In genomic region chr10:120011359-120012132, GRCh38 we compare ENCODE assay signal across 19 cellular contexts.
DNase-seq lines count a peak whose midpoint lies in the region; ATAC-seq, FAIRE-seq and TF ChIP-seq lines count a peak whose summit lies in the region.
"Had no signal": no experiment of that assay in that cellular context is flagged by ENCODE, and none has a peak within 500 bp of the region (broad histone marks: within the 10 kb centered on the region; RNA-seq: fewer than 3 reads in every experiment).

No MANE protein-coding gene starts in this region.

- H3K27ac Mint-ChIP-seq in activated CD4-positive, alpha-beta memory T cell treated with anti-CD3 and anti-CD28 coated beads for 36 hours = no peak overlapping the region
- H3K27ac Mint-ChIP-seq: activated T-helper 2 cell treated with anti-CD3 and anti-CD28 coated beads, Interferon-gamma antibody, Interleukin-2, Interleukin-4, amounts not matched to agents 10 μg/mL and 5 μg/mL and 100 μg/mL, durations not matched to agents 14 hours and 24 hours and 36 hours had no signal

- H3K23ac ChIP-seq in IMR-90 (ENCODE audit: low read depth, low read length) = no peak overlapping the region

- no peak overlapping the region for H4K5ac ChIP-seq in IMR-90 (ENCODE audit: low read depth, low read length)

- no peaks in the 10 kb centered on the region for H3K4me1 Mint-ChIP-seq in activated CD4-positive, alpha-beta memory T cell treated with anti-CD3 and anti-CD28 coated beads for 36 hours (ENCODE audit: low read depth)

- TF ChIP-seq CTCF in IMR-90 (conservative IDR thresholded peaks at IDR 0.05; ENCODE audit: low read depth, low read length) = no peak
- TF ChIP-seq CTCF in adrenal gland (IDR thresholded peaks at IDR 0.05) = no peak
- TF ChIP-seq CTCF in kidney (IDR thresholded peaks at IDR 0.05; ENCODE audit: borderline replicate concordance, extremely low read depth, insufficient read depth) = no peak

- ATAC-seq in IMR-90 (ENCODE audit: low read depth) = no peak
- ATAC-seq: gastrocnemius medialis had no signal

- no peaks in the 10 kb centered on the region for H3K36me3 Mint-ChIP-seq in activated CD4-positive, alpha-beta memory T cell treated with anti-CD3 and anti-CD28 coated beads for 36 hours

- H3K4me2 ChIP-seq in IMR-90 (ENCODE audit: low read depth, low read length) = no peak overlapping the region

- no peak overlapping the region for H3K4ac ChIP-seq in IMR-90 (ENCODE audit: low read depth, low read length)

- CTCF ChIA-PET in IMR-90 (lab: Yijun Ruan, JAX) = no interaction called here
- CTCF ChIA-PET in activated CD4-positive, alpha-beta memory T cell treated with anti-CD3 and anti-CD28 coated beads for 36 hours (lab: Charles Lee) = no interaction called here

- no peak overlapping the region for H2BK5ac ChIP-seq in IMR-90 (ENCODE audit: low read depth, low read length, poor library complexity, severe bottlenecking)

- no peaks in the 10 kb centered on the region for H3K79me1 ChIP-seq in IMR-90 (ENCODE audit: low read depth in 1 of 2, low read length in 2 of 2)

- FAIRE-seq in kidney (lab: Jason Lieb, UNC) = no peak
- FAIRE-seq: islet of Langerhans had no signal

- H4K8ac ChIP-seq in IMR-90 (ENCODE audit: low read depth in 2 of 2, low read length in 2 of 2) = no peak overlapping the region

- H3K9me3 ChIP-seq in IMR-90 (ENCODE audit: control insufficient read depth, insufficient read depth, low read length) (no peaks in the 10 kb centered on the region), adrenal gland (replicated peaks in 1 of 3) (no peaks in the 10 kb centered on the region), kidney (ENCODE audit: control insufficient read depth in 1 of 2, low read length in 2 of 2) (no peaks in the 10 kb centered on the region)
- H3K9me3 ChIP-seq: gastrocnemius medialis, ovary, tibial artery had no signal

- H2AK5ac ChIP-seq in IMR-90 (ENCODE audit: low read depth, low read length) = no peak overlapping the region

- in situ Hi-C loops in IMR-90 (cut with MboI; ENCODE audit: low sequenced_read_pairs) = no loop called here

- no peak overlapping the region for H3K14ac ChIP-seq in IMR-90 (replicated peaks; ENCODE audit: low read depth, low read length)

- no peaks in the 10 kb centered on the region for H3K9me3 Mint-ChIP-seq in activated CD4-positive, alpha-beta memory T cell treated with anti-CD3 and anti-CD28 coated beads for 36 hours
- H3K9me3 Mint-ChIP-seq: activated T-helper 2 cell treated with anti-CD3 and anti-CD28 coated beads, Interferon-gamma antibody, Interleukin-2, Interleukin-4, amounts not matched to agents 10 μg/mL and 5 μg/mL and 100 μg/mL, durations not matched to agents 14 hours and 24 hours and 36 hours had no signal

- H3K27me3 Mint-ChIP-seq in activated CD4-positive, alpha-beta memory T cell treated with anti-CD3 and anti-CD28 coated beads for 36 hours = peaks cover 29% of the 10 kb centered on the region

- peak overlapping the region; percentile 1 for H2AFZ ChIP-seq in IMR-90 (replicated peaks; ENCODE audit: low read length, poor library complexity)

- H3K56ac ChIP-seq in IMR-90 (ENCODE audit: extremely low read depth, insufficient read depth, low read length) = no peak overlapping the region

- H2BK120ac ChIP-seq in IMR-90 (ENCODE audit: low read depth, low read length) = no peak overlapping the region

- no peaks in the 10 kb centered on the region for H3K27me3 ChIP-seq in IMR-90 (ENCODE audit: control insufficient read depth, insufficient read depth, low read length)
- H3K27me3 ChIP-seq in adrenal gland = no peaks in the 10 kb centered on the region
- H3K27me3 ChIP-seq: gastrocnemius medialis, ovary had no signal

- no peak overlapping the region for H2AK9ac ChIP-seq in IMR-90 (replicated peaks; ENCODE audit: low read depth, low read length, poor library complexity)

- no peaks in the 10 kb centered on the region for H3K4me1 ChIP-seq in IMR-90 (ENCODE audit: control insufficient read depth, insufficient read depth, low read length)
- H3K4me1 ChIP-seq in adrenal gland (replicated peaks in 1 of 2) = no peaks in the 10 kb centered on the region
- no peaks in the 10 kb centered on the region for H3K4me1 ChIP-seq in kidney (ENCODE audit: control insufficient read depth in 1 of 2, insufficient read depth in 1 of 2, low read depth in 1 of 2, low read length in 2 of 2)
- H3K4me1 ChIP-seq: gastrocnemius medialis, tibial artery had no signal

- H3K4me3 ChIP-seq in IMR-90 (ENCODE audit: insufficient read depth, low read depth, low read length) = no peak overlapping the region
- H3K4me3 ChIP-seq in adrenal gland = no peak overlapping the region
- H3K4me3 ChIP-seq in kidney (ENCODE audit: low read length in 2 of 2) = peak overlapping the region in 1 of 2 donors; percentile 38
- H3K4me3 ChIP-seq: gastrocnemius medialis, ovary, skin epidermis, tibial artery had no signal

- dilution Hi-C loops in IMR-90 (cut with HindIII; ENCODE audit: low sequenced_read_pairs, unreplicated experiment) = no loop called here

- WGBS in IMR-90 (ENCODE audit: extremely low coverage in 2 of 2, insufficient read length in 1 of 2), 2 experiments = 40% methylated on average over 22 of the region's 43 CpGs; no CpG with 5 or more reads in 1 of the 2 experiments
- 25 to 58% (median 32%) methylated on average over 32 to 43 of the region's 43 CpGs for WGBS in adrenal gland, 4 donors

- DNase-seq in IMR-90 (no peak), adrenal gland (peak in 5 of 7 donors; percentile 16 to 41 (median 39)), kidney (peak; percentile 73), retina (peak; percentile 42), COLO668 (lab: John Stamatoyannopoulos, UW; ENCODE audit: unreplicated experiment) (no peak), NCI-H748 (lab: John Stamatoyannopoulos, UW; ENCODE audit: unreplicated experiment) (no peak)
- no peak for DNase-seq in activated CD4-positive, alpha-beta memory T cell treated with anti-CD3 and anti-CD28 coated beads for 36 hours
- DNase-seq: activated CD4-positive, CD25-positive, alpha-beta regulatory T cell; gastrocnemius medialis; KG1; NCI-H1048; NCI-H226; ovary; SHP77 treated with DMSO at 0.1 percent for 48 hours; T-helper 2 cell; tibial artery had no signal

- H3K9ac ChIP-seq in IMR-90 (ENCODE audit: low read depth, low read length) (no peak overlapping the region), kidney (ENCODE audit: low read length in 2 of 2) (no peak overlapping the region)

- no peaks in the 10 kb centered on the region for H3K36me3 ChIP-seq in IMR-90 (ENCODE audit: control insufficient read depth, insufficient read depth, low read length)
- no peaks in the 10 kb centered on the region for H3K36me3 ChIP-seq in adrenal gland (replicated peaks in 1 of 2)
- H3K36me3 ChIP-seq in kidney (ENCODE audit: control insufficient read depth in 1 of 2, insufficient read depth in 2 of 2, low read length in 2 of 2) = no peaks in the 10 kb centered on the region
- H3K36me3 ChIP-seq: gastrocnemius medialis, ovary, tibial artery had no signal

- H4K20me1 ChIP-seq in IMR-90 (ENCODE audit: insufficient read depth, low read length) = no peaks in the 10 kb centered on the region

- no peak for TF ChIP-seq RAD21 in IMR-90 (IDR thresholded peaks at IDR 0.05; ENCODE audit: low read length)

- no peak overlapping the region for H3K18ac ChIP-seq in IMR-90 (ENCODE audit: low read depth, low read length)

- intact Hi-C loops in IMR-90 (cut with micrococcal nuclease) = no loop called here
- intact Hi-C loops in adrenal gland (cut with DNase I) = no loop called here
- intact Hi-C loops in kidney (cut with DNase I) = no loop called here
- intact Hi-C loops in activated CD4-positive, alpha-beta memory T cell treated with anti-CD3 and anti-CD28 coated beads for 36 hours (cut with micrococcal nuclease) = no loop called here

- no peak overlapping the region for H3K27ac ChIP-seq in IMR-90 (ENCODE audit: insufficient read depth, low read length)
- H3K27ac ChIP-seq in adrenal gland = no peak overlapping the region
- no peak overlapping the region for H3K27ac ChIP-seq in kidney (ENCODE audit: low read depth in 2 of 2, low read length in 2 of 2)
- H3K27ac ChIP-seq: gastrocnemius medialis, ovary, skin epidermis, tibial artery had no signal

- H2BK20ac ChIP-seq in IMR-90 (ENCODE audit: low read depth, low read length) = no peak overlapping the region

- H2BK15ac ChIP-seq in IMR-90 (ENCODE audit: low read depth, low read length) = no peak overlapping the region

- TF ChIP-seq POLR2A in IMR-90 (IDR thresholded peaks at IDR 0.05; ENCODE audit: low read depth, low read length) (no peak), adrenal gland (IDR thresholded peaks at IDR 0.05) (no peak)

- no peak overlapping the region for H3K4me3 Mint-ChIP-seq in activated CD4-positive, alpha-beta memory T cell treated with anti-CD3 and anti-CD28 coated beads for 36 hours

- no peaks in the 10 kb centered on the region for H3K9me1 ChIP-seq in IMR-90 (ENCODE audit: insufficient read depth, low read length)

- POLR2A ChIA-PET in IMR-90 (lab: Charles Lee; ENCODE audit: unreplicated experiment) = no interaction called here
- POLR2A ChIA-PET in activated CD4-positive, alpha-beta memory T cell treated with anti-CD3 and anti-CD28 coated beads for 36 hours (lab: Charles Lee) = no interaction called here

- no TSS peak for BruUV-seq in IMR-90 (replicated peaks; lab: Mats Ljungman, UMichigan)

- H4K91ac ChIP-seq in IMR-90 (ENCODE audit: insufficient read depth, low read depth, low read length) = no peak overlapping the region

TF ChIP-seq in IMR-90, 13 proteins besides CTCF, POLR2A, EP300 and RAD21 (continues in another document):
- TF ChIP-seq ELK1 (IDR thresholded peaks at IDR 0.05; ENCODE audit: borderline replicate concordance, low read depth, low read length) (no peak), SMC3 (IDR thresholded peaks at IDR 0.05; ENCODE audit: low read depth, low read length) (no peak), CEBPB (IDR thresholded peaks at IDR 0.05; ENCODE audit: low read depth, low read length) (no peak), MXI1 (IDR thresholded peaks at IDR 0.05; ENCODE audit: borderline replicate concordance, low read depth, low read length) (no peak), MAFK (IDR thresholded peaks at IDR 0.05; ENCODE audit: low read depth, low read length) (no peak), NFE2L2 (IDR thresholded peaks at IDR 0.05; ENCODE audit: low read depth, low read length) (no peak), CHD1 (IDR thresholded peaks at IDR 0.05; ENCODE audit: low read depth, low read length) (no peak), MAZ (IDR thresholded peaks at IDR 0.05; ENCODE audit: borderline replicate concordance, low read depth, low read length) (no peak), BHLHE40 (IDR thresholded peaks at IDR 0.05; ENCODE audit: low read depth, low read length) (no peak), RCOR1 (IDR thresholded peaks at IDR 0.05; ENCODE audit: insufficient replicate concordance, low read length) (no peak)

Comparison
In these comparisons a context has a peak if more than half of its experiments do, and no peak if none do; other contexts are left out.
1. DNase-seq: peak in adrenal gland (5 of 7), kidney (single experiment) and retina (single experiment); none in IMR-90 (single experiment), activated CD4-positive, alpha-beta memory T cell treated with anti-CD3 and anti-CD28 coated beads for 36 hours (single experiment), COLO668 (single experiment) and NCI-H748 (single experiment).